7 cellular contexts compared by ENCODE assay signal in the genomic region with DNA sequence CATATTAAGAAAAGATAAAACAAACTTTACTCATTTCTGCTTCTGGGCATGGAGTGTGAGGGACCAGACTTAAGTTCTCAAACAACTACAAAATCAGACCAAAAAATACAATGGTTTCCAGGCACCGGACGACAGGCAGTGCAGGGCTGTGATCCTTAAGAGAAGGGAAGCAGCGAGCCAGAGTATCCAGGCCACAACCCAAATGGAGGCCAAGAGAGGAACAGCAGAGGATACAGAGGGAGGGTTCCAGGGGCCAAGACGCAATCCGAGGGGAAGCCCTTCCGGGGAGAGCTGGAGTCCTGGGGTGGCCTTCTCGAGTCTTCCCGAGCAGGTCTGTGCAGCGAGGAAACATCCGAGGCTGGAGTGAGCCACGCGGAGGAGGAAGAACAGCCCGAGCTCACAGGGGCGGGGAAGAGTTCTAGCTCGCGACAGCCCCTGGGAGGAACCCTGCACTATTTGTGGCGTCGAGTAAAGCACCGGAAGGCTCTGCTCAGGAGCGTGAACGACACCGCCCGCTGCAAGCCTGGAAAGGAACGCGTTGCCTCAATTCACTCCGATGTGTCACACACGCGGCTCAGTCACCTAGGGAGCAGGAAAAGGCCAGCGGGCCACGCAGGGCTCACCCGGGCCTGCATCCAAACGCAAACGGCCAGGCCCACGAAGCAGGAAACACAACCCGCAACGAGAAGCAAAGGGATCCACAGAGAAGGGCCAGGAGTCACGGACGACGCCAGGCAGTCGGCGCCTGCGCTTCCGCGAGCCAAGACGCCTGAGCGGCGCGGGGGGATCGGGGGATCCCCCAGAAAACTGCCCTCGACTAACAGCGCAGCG. TPM values are rescaled to one million over a fixed set of nuclear protein-coding genes. Genes with fewer than 3 reads are reported as not detected.
DNase-seq lines count a peak whose midpoint lies in the region; ATAC-seq and TF ChIP-seq lines count a peak whose summit lies in the region.

No MANE protein-coding gene starts in this region.

- no peaks in the 10 kb centered on the region for H3K9me3 ChIP-seq in mononuclear cell (ENCODE audit: low read depth, low read length)

- peaks cover 19% of the 10 kb centered on the region for H3K27me3 ChIP-seq in mononuclear cell (ENCODE audit: insufficient read depth, low read length)

- peak overlapping the region in 1 of 2 donors; percentile 71 for H3K27ac ChIP-seq in coronary artery

- peak overlapping the region; percentile 83 for H3K4me3 ChIP-seq in coronary artery
- peak overlapping the region; percentile 63 for H3K4me3 ChIP-seq in mononuclear cell (ENCODE audit: low read length)

- ATAC-seq in GM19043 (IDR thresholded peaks at IDR 0.05; ENCODE audit: low read depth, unreplicated experiment), result peak; percentile 10
- ATAC-seq in GM21515 (IDR thresholded peaks at IDR 0.05; ENCODE audit: unreplicated experiment), result no peak

- no peak for TF ChIP-seq CTCF in coronary artery (IDR thresholded peaks at IDR 0.05)

- DNase-seq in NCI-H1417 (lab: John Stamatoyannopoulos, UW) (peak in 2 of 3 experiments; percentile 90 to 94), coronary artery (ENCODE audit: low spot score) (no peak), SIG-M5 (lab: John Stamatoyannopoulos, UW) (no peak), NCI-H2227 treated with DMSO at 0.1 percent for 48 hours (lab: John Stamatoyannopoulos, UW) (no peak)

- H3K4me1 ChIP-seq in mononuclear cell (ENCODE audit: insufficient read depth, low read length), result peaks cover 14% of the 10 kb centered on the region

RNA-seq across cellular contexts. Expression of gene RNF32, which starts 0.9 kb away (rescaled TPM):
- 0.10 TPM for total RNA-seq in mononuclear cell

Comparison
In these comparisons a context has a peak if more than half of its experiments do, and no peak if none do; other contexts are left out.
1. DNase-seq: peak in NCI-H1417 (2 of 3); none in coronary artery (single experiment), SIG-M5 (single experiment) and NCI-H2227 treated with DMSO at 0.1 percent for 48 hours (single experiment).